27 cellular contexts compared by ENCODE assay signal in the genomic region with DNA sequence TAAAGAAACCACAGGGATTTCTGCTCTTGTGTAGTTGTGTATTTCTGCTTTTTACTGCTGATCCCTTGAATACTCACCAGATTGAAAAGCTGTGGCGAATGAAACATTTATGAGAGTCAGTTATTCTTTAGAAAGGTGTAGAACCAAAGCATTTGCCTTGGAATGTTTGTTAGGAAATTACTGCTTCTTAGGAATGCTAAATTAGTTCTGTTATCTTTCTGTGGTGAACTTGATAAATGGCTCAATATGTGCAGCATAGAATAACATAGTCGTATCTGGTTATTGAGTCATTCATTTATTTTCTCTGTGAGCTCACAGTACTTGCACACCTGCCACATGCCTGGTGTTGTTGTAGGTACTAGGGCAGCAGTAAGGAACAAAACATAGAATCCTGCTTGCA. TPM values are rescaled to one million over a fixed set of nuclear protein-coding genes. Genes with fewer than 3 reads are reported as not detected.
DNase-seq lines count a peak whose midpoint lies in the region; ATAC-seq, FAIRE-seq and TF ChIP-seq lines count a peak whose summit lies in the region.
"Had no signal": no experiment of that assay in that cellular context is flagged by ENCODE, and none has a peak within 500 bp of the region (broad histone marks: within the 10 kb centered on the region; RNA-seq: fewer than 3 reads in every experiment).

No MANE protein-coding gene starts in this region.

- H3K36me3 Mint-ChIP-seq in astrocyte (ENCODE audit: low read depth, unreplicated experiment) = no peaks in the 10 kb centered on the region
- H3K36me3 Mint-ChIP-seq in activated CD4-positive, alpha-beta T cell treated with anti-CD3 and anti-CD28 coated beads for 36 hours (ENCODE audit: low read depth) = no peaks in the 10 kb centered on the region
- H3K36me3 Mint-ChIP-seq: activated naive CD8-positive, alpha-beta T cell treated with anti-CD3 and anti-CD28 coated beads for 36 hours; CD14-positive monocyte; type B pancreatic cell had no signal

- TF ChIP-seq CTCF in astrocyte (IDR thresholded peaks at IDR 0.05; ENCODE audit: insufficient read depth, low read depth, low read length) = no peak
- TF ChIP-seq CTCF in esophagus squamous epithelium (IDR thresholded peaks at IDR 0.05) = no peak
- no peak for TF ChIP-seq CTCF in upper lobe of right lung (IDR thresholded peaks at IDR 0.05)

- H3K4me1 Mint-ChIP-seq in astrocyte (ENCODE audit: low read depth, unreplicated experiment) = peaks cover 8% of the 10 kb centered on the region
- H3K4me1 Mint-ChIP-seq in activated CD4-positive, alpha-beta T cell treated with anti-CD3 and anti-CD28 coated beads for 36 hours = no peaks in the 10 kb centered on the region
- H3K4me1 Mint-ChIP-seq: activated naive CD8-positive, alpha-beta T cell treated with anti-CD3 and anti-CD28 coated beads for 36 hours; CD14-positive monocyte had no signal

- H3K9me3 ChIP-seq in astrocyte (ENCODE audit: insufficient read depth, low read depth, low read length) = no peaks in the 10 kb centered on the region
- no peaks in the 10 kb centered on the region for H3K9me3 ChIP-seq in esophagus squamous epithelium
- H3K9me3 ChIP-seq in upper lobe of right lung = no peaks in the 10 kb centered on the region
- H3K9me3 ChIP-seq: ascending aorta, lower lobe of right lung, right lobe of liver had no signal

- no peak overlapping the region for H3K27ac Mint-ChIP-seq in astrocyte (ENCODE audit: unreplicated experiment)
- H3K27ac Mint-ChIP-seq in activated CD4-positive, alpha-beta T cell treated with anti-CD3 and anti-CD28 coated beads for 36 hours = no peak overlapping the region
- H3K27ac Mint-ChIP-seq: activated naive CD8-positive, alpha-beta T cell treated with anti-CD3 and anti-CD28 coated beads for 36 hours; CD14-positive monocyte; type B pancreatic cell had no signal

- POLR2A ChIA-PET in activated CD4-positive, alpha-beta T cell treated with anti-CD3 and anti-CD28 coated beads for 36 hours (lab: Charles Lee) = no interaction called here

- intact Hi-C loops in esophagus squamous epithelium (cut with DNase I) (no loop called here), upper lobe of right lung (cut with DNase I) (no loop called here)
- intact Hi-C loops in activated CD4-positive, alpha-beta T cell treated with anti-CD3 and anti-CD28 coated beads for 36 hours (cut with DNase I, micrococcal nuclease) = no loop called here

- H3K27ac ChIP-seq in astrocyte (ENCODE audit: low read depth, low read length) (no peak overlapping the region), esophagus squamous epithelium (peak overlapping the region; percentile 32 to 75 (median 66)), upper lobe of right lung (no peak overlapping the region)
- H3K27ac ChIP-seq: ascending aorta, lower lobe of right lung, parathyroid adenoma, right lobe of liver had no signal

- no peak overlapping the region for H2AFZ ChIP-seq in astrocyte (ENCODE audit: low read depth, low read length)
- H2AFZ ChIP-seq: parathyroid adenoma had no signal

- ATAC-seq in upper lobe of right lung = no peak
- no peak for ATAC-seq in activated CD4-positive, alpha-beta T cell treated with anti-CD3 and anti-CD28 coated beads for 36 hours
- ATAC-seq: lower lobe of right lung, right lobe of liver had no signal

- H3K27me3 Mint-ChIP-seq in astrocyte (ENCODE audit: low read depth, unreplicated experiment) = no peaks in the 10 kb centered on the region
- no peaks in the 10 kb centered on the region for H3K27me3 Mint-ChIP-seq in activated CD4-positive, alpha-beta T cell treated with anti-CD3 and anti-CD28 coated beads for 36 hours
- H3K27me3 Mint-ChIP-seq: type B pancreatic cell had no signal

- FAIRE-seq in astrocyte (lab: Jason Lieb, UNC) = no peak

- peak; percentile 8 for DNase-seq in GM03348 (ENCODE audit: low spot score)
- DNase-seq in astrocyte (ENCODE audit: low read depth) = peak; percentile 88
- no peak for DNase-seq in esophagus squamous epithelium (lab: John Stamatoyannopoulos, UW)
- peak; percentile 23 for DNase-seq in non-pigmented ciliary epithelial cell (ENCODE audit: low read depth)
- no peak for DNase-seq in upper lobe of right lung
- DNase-seq in activated CD4-positive, alpha-beta T cell treated with anti-CD3 and anti-CD28 coated beads for 36 hours = no peak
- DNase-seq in SKM-1 treated with dmso at 0.1 percent for 144 hours (lab: John Stamatoyannopoulos, UW; ENCODE audit: unreplicated experiment) = no peak
- DNase-seq: activated CD4-positive, alpha-beta T cell treated with anti-CD3 and anti-CD28 coated beads for 48 hours; activated CD8-positive, alpha-beta memory T cell treated with anti-CD3 and anti-CD28 coated beads for 24 hours; activated effector memory CD4-positive, alpha-beta T cell treated with anti-CD3 and anti-CD28 coated beads, Interleukin-2, amount 50 U/mL, for 16 hours; activated naive CD8-positive, alpha-beta T cell treated with anti-CD3 and anti-CD28 coated beads for 36 hours; effector CD4-positive, alpha-beta T cell; H7; lower lobe of right lung; NCI-H2029; NCI-H526; right lobe of liver; stimulated activated CD4-positive, alpha-beta T cell treated with anti-CD3 and anti-CD28 coated beads, Interleukin-12 subunit alpha, Interleukin-12 subunit beta, amount 100 ng/mL, for 4 hours; stimulated activated CD4-positive, alpha-beta T cell treated with anti-CD3 and anti-CD28 coated beads, Interleukin-4, amount 100 ng/mL, for 1 hour had no signal

- no peaks in the 10 kb centered on the region for H3K79me2 ChIP-seq in astrocyte (ENCODE audit: insufficient read depth, low read length)

- H3K27me3 ChIP-seq in astrocyte (ENCODE audit: insufficient read depth, low read length) = no peaks in the 10 kb centered on the region
- no peaks in the 10 kb centered on the region for H3K27me3 ChIP-seq in esophagus squamous epithelium
- no peaks in the 10 kb centered on the region for H3K27me3 ChIP-seq in upper lobe of right lung
- H3K27me3 ChIP-seq: ascending aorta, right lobe of liver had no signal

- H3K36me3 ChIP-seq in astrocyte (ENCODE audit: insufficient read depth, low read length) (no peaks in the 10 kb centered on the region), esophagus squamous epithelium (no peaks in the 10 kb centered on the region), upper lobe of right lung (no peaks in the 10 kb centered on the region)
- H3K36me3 ChIP-seq: ascending aorta, lower lobe of right lung, right lobe of liver had no signal

- WGBS in esophagus squamous epithelium, 2 donors = 52 to 55% methylated on average over 2 of the region's 2 CpGs

- H3K9ac ChIP-seq in astrocyte (ENCODE audit: low read length) = no peak overlapping the region
- H3K9ac ChIP-seq: parathyroid adenoma had no signal

- H3K4me1 ChIP-seq in astrocyte (ENCODE audit: insufficient read depth, low read length) = peaks cover 6% of the 10 kb centered on the region
- peaks cover 0 to 36% (median 0%) of the 10 kb centered on the region in 3 donors for H3K4me1 ChIP-seq in esophagus squamous epithelium
- H3K4me1 ChIP-seq in upper lobe of right lung = no peaks in the 10 kb centered on the region
- H3K4me1 ChIP-seq: ascending aorta, lower lobe of right lung, right lobe of liver had no signal

- CTCF ChIA-PET in activated CD4-positive, alpha-beta T cell treated with anti-CD3 and anti-CD28 coated beads for 36 hours (lab: Charles Lee) = interaction anchor here (1.0 kb wide), 1 partner anchor 45 kb away, joined by 3 read pairs; no protein-coding TSS in a partner anchor

- no peaks in the 10 kb centered on the region for H4K20me1 ChIP-seq in astrocyte (ENCODE audit: insufficient read depth, low read length)

- no peaks in the 10 kb centered on the region for H3K9me3 Mint-ChIP-seq in astrocyte (ENCODE audit: unreplicated experiment)
- no peaks in the 10 kb centered on the region for H3K9me3 Mint-ChIP-seq in activated CD4-positive, alpha-beta T cell treated with anti-CD3 and anti-CD28 coated beads for 36 hours (ENCODE audit: low read depth)
- H3K9me3 Mint-ChIP-seq: activated naive CD8-positive, alpha-beta T cell treated with anti-CD3 and anti-CD28 coated beads for 36 hours; type B pancreatic cell had no signal

- H3K4me2 ChIP-seq in astrocyte (ENCODE audit: low read length) = no peak overlapping the region

- no peak for TF ChIP-seq POLR2A in esophagus squamous epithelium (IDR thresholded peaks at IDR 0.05)

- H3K4me3 Mint-ChIP-seq in astrocyte (ENCODE audit: unreplicated experiment) = no peak overlapping the region
- H3K4me3 Mint-ChIP-seq in activated CD4-positive, alpha-beta T cell treated with anti-CD3 and anti-CD28 coated beads for 36 hours = no peak overlapping the region
- H3K4me3 Mint-ChIP-seq: activated naive CD8-positive, alpha-beta T cell treated with anti-CD3 and anti-CD28 coated beads for 36 hours; CD14-positive monocyte; type B pancreatic cell had no signal

- H3K4me3 ChIP-seq in astrocyte (ENCODE audit: insufficient read depth, low read depth, low read length) (no peak overlapping the region), esophagus squamous epithelium (no peak overlapping the region), upper lobe of right lung (no peak overlapping the region)
- H3K4me3 ChIP-seq: ascending aorta, lower lobe of right lung, right lobe of liver had no signal

RNA-seq across cellular contexts. Expression of gene FAM237A, which starts 57.0 kb away (rescaled TPM):
- not detected in 2 replicates for total RNA-seq in astrocyte
- total RNA-seq in esophagus squamous epithelium = not detected
- not detected for total RNA-seq in upper lobe of right lung
- total RNA-seq in activated CD4-positive, alpha-beta T cell treated with anti-CD3 and anti-CD28 coated beads for 36 hours = not detected
- total RNA-seq: activated naive CD8-positive, alpha-beta T cell treated with anti-CD3 and anti-CD28 coated beads for 36 hours; ascending aorta; H7; HT-29; lower lobe of right lung; MCF 10A; mucosa of gallbladder; right lobe of liver; Right ventricle myocardium superior had no signal

Comparison
In these comparisons a context has a peak if more than half of its experiments do, and no peak if none do; other contexts are left out.
1. DNase-seq: peak in GM03348 (single experiment), astrocyte (single experiment) and non-pigmented ciliary epithelial cell (single experiment); none in esophagus squamous epithelium (single experiment), upper lobe of right lung (single experiment), activated CD4-positive, alpha-beta T cell treated with anti-CD3 and anti-CD28 coated beads for 36 hours (single experiment) and SKM-1 treated with dmso at 0.1 percent for 144 hours (single experiment).
2. H3K27ac ChIP-seq: peak in esophagus squamous epithelium (4 of 4); none in astrocyte (single experiment) and upper lobe of right lung (single experiment).